In genomic region chr13:76609643-76610042, GRCh38 we compare ENCODE assay signal across 14 cellular contexts.
DNase-seq lines count a peak whose midpoint lies in the region; ATAC-seq lines count a peak whose summit lies in the region.
"Had no signal": no experiment of that assay in that cellular context is flagged by ENCODE, and none has a peak within 500 bp of the region (broad histone marks: within the 10 kb centered on the region; RNA-seq: fewer than 3 reads in every experiment).

No MANE protein-coding gene starts in this region.

- ATAC-seq in HG03045 (IDR thresholded peaks at IDR 0.05; ENCODE audit: unreplicated experiment), result no peak
- ATAC-seq: GM23338 had no signal

- DNase-seq in Ammon's horn (ENCODE audit: low spot score) (peak; percentile 35), LHCN-M2 (ENCODE audit: low read depth) (peak; percentile 14), head of caudate nucleus (peak in 23 of 42 donors; percentile 10 to 73 (median 31)), putamen (ENCODE audit: low spot score) (peak; percentile 56), LoVo (ENCODE audit: low spot score) (no peak)
- DNase-seq in activated T-cell treated with anti-CD3 and anti-CD28 coated beads, Interleukin-2, amount 50 U/mL, for 1 hour, result no peak
- DNase-seq: ACHN; CD4-positive, alpha-beta memory T cell; COR-L47; DND-41; GDM1; H7 had no signal

- intact Hi-C loops in head of caudate nucleus (cut with DNase I), result no loop called here

Comparison
In these comparisons a context has a peak if more than half of its experiments do, and no peak if none do; other contexts are left out.
1. DNase-seq: peak in Ammon's horn (single experiment), LHCN-M2 (single experiment), head of caudate nucleus (23 of 42) and putamen (single experiment); none in LoVo (single experiment) and activated T-cell treated with anti-CD3 and anti-CD28 coated beads, Interleukin-2, amount 50 U/mL, for 1 hour (single experiment).